Comparison of ENCODE assay signal across 28 cellular contexts in the genomic region with DNA sequence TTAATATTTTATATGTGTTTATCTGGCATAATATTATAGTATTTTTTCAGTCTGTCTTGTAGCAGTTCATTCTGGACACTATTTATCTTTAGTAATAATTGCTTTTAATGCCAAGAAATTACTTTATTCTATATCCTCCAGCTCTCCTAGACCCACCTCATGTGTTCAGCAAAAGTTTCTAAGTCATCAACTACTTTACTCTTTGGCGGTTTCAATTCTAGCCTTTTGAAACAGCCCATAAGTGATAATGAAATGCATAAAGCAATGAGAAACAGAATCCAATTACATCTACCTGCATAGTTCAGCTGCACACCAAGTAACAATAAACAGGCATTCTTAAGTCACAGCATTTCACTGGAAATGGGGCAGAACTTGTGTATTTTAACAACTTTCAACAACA.
"Had no signal": no experiment of that assay in that cellular context is flagged by ENCODE, and none has a peak within 500 bp of the region (broad histone marks: within the 10 kb centered on the region; RNA-seq: fewer than 3 reads in every experiment).

No MANE protein-coding gene starts in this region.

- H3K27ac ChIP-seq: stomach, suprapubic skin, testis, thoracic aorta, thyroid gland, tibial artery, tibial nerve, transverse colon, upper lobe of left lung, upper lobe of right lung, uterus, vagina had no signal

- ATAC-seq: stimulated activated effector memory CD8-positive, alpha-beta T cell treated with anti-CD3 and anti-CD28 coated beads, Interleukin-12 subunit alpha, Interleukin-12 subunit beta, amount 100 ng/mL, for 72 hours; stimulated activated memory B cell treated with anti-CD40 and anti-IgM and Interleukin-4, amounts not matched to agents 10 μg/mL and 1 μg/mL and 100 μg/mL, for 72 hours; stimulated activated naive B cell treated with anti-CD40 and anti-IgM and Interleukin-4, amounts not matched to agents 10 μg/mL and 1 μg/mL and 100 μg/mL, for 72 hours; stimulated activated naive CD8-positive, alpha-beta T cell treated with anti-CD3 and anti-CD28 coated beads, Interleukin-15, amount 100 ng/mL, for 72 hours; stimulated activated naive CD8-positive, alpha-beta T cell treated with anti-CD3 and anti-CD28 coated beads, Interleukin-15, Interleukin-2, amounts not matched to agents 100 U/mL and 50 U/mL, for 24 hours; upper lobe of right lung had no signal

- H3K4me1 ChIP-seq: suprapubic skin, testis, thyroid gland, tibial artery, transverse colon, upper lobe of left lung, upper lobe of right lung, uterus, vagina had no signal

- H3K36me3 Mint-ChIP-seq: stimulated activated effector memory CD8-positive, alpha-beta T cell treated with anti-CD3 and anti-CD28 coated beads, Interleukin-12 subunit alpha, Interleukin-12 subunit beta, amount 100 ng/mL, for 72 hours; stimulated activated memory B cell treated with anti-CD40 and anti-IgM and Interleukin-4, amounts not matched to agents 10 μg/mL and 1 μg/mL and 100 μg/mL, for 72 hours; stimulated activated naive B cell treated with anti-CD40 and anti-IgM and Interleukin-4, amounts not matched to agents 10 μg/mL and 1 μg/mL and 100 μg/mL, for 72 hours; type B pancreatic cell had no signal

- H3K27me3 ChIP-seq: stomach, suprapubic skin, testis, thyroid gland, tibial artery, tibial nerve, upper lobe of left lung, upper lobe of right lung, vagina had no signal

- H3K4me3 ChIP-seq: stomach, suprapubic skin, testis, thoracic aorta, thyroid gland, tibial artery, tibial nerve, transverse colon, upper lobe of left lung, upper lobe of right lung, uterus, vagina had no signal

- H3K4me3 Mint-ChIP-seq: stimulated activated effector memory CD8-positive, alpha-beta T cell treated with anti-CD3 and anti-CD28 coated beads, Interleukin-12 subunit alpha, Interleukin-12 subunit beta, amount 100 ng/mL, for 72 hours; stimulated activated memory B cell treated with anti-CD40 and anti-IgM and Interleukin-4, amounts not matched to agents 10 μg/mL and 1 μg/mL and 100 μg/mL, for 72 hours; stimulated activated naive B cell treated with anti-CD40 and anti-IgM and Interleukin-4, amounts not matched to agents 10 μg/mL and 1 μg/mL and 100 μg/mL, for 72 hours; stimulated activated naive CD8-positive, alpha-beta T cell treated with anti-CD3 and anti-CD28 coated beads, Interleukin-15, amount 100 ng/mL, for 72 hours; stimulated activated naive CD8-positive, alpha-beta T cell treated with anti-CD3 and anti-CD28 coated beads, Interleukin-15, Interleukin-2, amounts not matched to agents 100 ng/mL and 50 ng/mL, for 24 hours; type B pancreatic cell had no signal

- H3K9me3 ChIP-seq: stomach, suprapubic skin, testis, thoracic aorta, thyroid gland, tibial artery, tibial nerve, transverse colon, upper lobe of left lung, upper lobe of right lung, uterus, vagina had no signal

- H3K4me1 Mint-ChIP-seq: stimulated activated effector memory CD8-positive, alpha-beta T cell treated with anti-CD3 and anti-CD28 coated beads, Interleukin-12 subunit alpha, Interleukin-12 subunit beta, amount 100 ng/mL, for 72 hours; stimulated activated memory B cell treated with anti-CD40 and anti-IgM and Interleukin-4, amounts not matched to agents 10 μg/mL and 1 μg/mL and 100 μg/mL, for 72 hours; stimulated activated naive B cell treated with anti-CD40 and anti-IgM and Interleukin-4, amounts not matched to agents 10 μg/mL and 1 μg/mL and 100 μg/mL, for 72 hours; stimulated activated naive CD8-positive, alpha-beta T cell treated with anti-CD3 and anti-CD28 coated beads, Interleukin-15, amount 100 ng/mL, for 72 hours had no signal

- H3K9me3 Mint-ChIP-seq: stimulated activated naive B cell treated with anti-CD40 and anti-IgM and Interleukin-4, amounts not matched to agents 10 μg/mL and 1 μg/mL and 100 μg/mL, for 72 hours; stimulated activated naive CD8-positive, alpha-beta T cell treated with anti-CD3 and anti-CD28 coated beads, Interleukin-15, amount 100 ng/mL, for 72 hours; stimulated activated naive CD8-positive, alpha-beta T cell treated with anti-CD3 and anti-CD28 coated beads, Interleukin-15, Interleukin-2, amounts not matched to agents 100 ng/mL and 50 ng/mL, for 24 hours; type B pancreatic cell had no signal

- H3K27me3 Mint-ChIP-seq: stimulated activated memory B cell treated with anti-CD40 and anti-IgM and Interleukin-4, amounts not matched to agents 10 μg/mL and 1 μg/mL and 100 μg/mL, for 72 hours; stimulated activated naive CD8-positive, alpha-beta T cell treated with anti-CD3 and anti-CD28 coated beads, Interleukin-15, amount 100 ng/mL, for 72 hours had no signal

- DNase-seq: stimulated activated CD4-positive, alpha-beta T cell treated with anti-CD3 and anti-CD28 coated beads, Interleukin-2, amount 100 ng/mL, for 48 hours; stimulated activated CD4-positive, alpha-beta T cell treated with anti-CD3 and anti-CD28 coated beads, Interleukin-4, amount 100 ng/mL, for 1 hour; stimulated activated CD4-positive, alpha-beta T cell treated with anti-CD3 and anti-CD28 coated beads, Interleukin-4, amount 100 ng/mL, for 24 hours; stimulated activated CD4-positive, alpha-beta T cell treated with anti-CD3 and anti-CD28 coated beads, Interleukin-4, amount 100 ng/mL, for 4 hours; stimulated activated CD8-positive, alpha-beta memory T cell treated with anti-CD3 and anti-CD28 coated beads, Interleukin-4, amount 100 ng/mL, for 48 hours; stimulated activated naive B cell treated with anti-CD40 and anti-IgM and Interleukin-4, amounts not matched to agents 10 μg/mL and 1 μg/mL and 100 μg/mL, for 72 hours; stimulated activated naive CD4-positive, alpha-beta T cell; stimulated activated naive CD4-positive, alpha-beta T cell treated with Interleukin-2 at 50 U/mL for 16 hours; stimulated activated naive CD8-positive, alpha-beta T cell treated with anti-CD3 and anti-CD28 coated beads, Interleukin-15, amount 100 ng/mL, for 72 hours; stimulated activated naive CD8-positive, alpha-beta T cell treated with anti-CD3 and anti-CD28 coated beads, Interleukin-15, Interleukin-2, amounts not matched to agents 100 U/mL and 50 U/mL, for 24 hours; stomach; substantia nigra; testis; thyroid gland; tibial artery; transverse colon; trophoblast cell; upper lobe of left lung; upper lobe of right lung; uterus had no signal

- H3K27ac Mint-ChIP-seq: stimulated activated effector memory CD8-positive, alpha-beta T cell treated with anti-CD3 and anti-CD28 coated beads, Interleukin-12 subunit alpha, Interleukin-12 subunit beta, amount 100 ng/mL, for 72 hours; stimulated activated memory B cell treated with anti-CD40 and anti-IgM and Interleukin-4, amounts not matched to agents 10 μg/mL and 1 μg/mL and 100 μg/mL, for 72 hours; stimulated activated naive B cell treated with anti-CD40 and anti-IgM and Interleukin-4, amounts not matched to agents 10 μg/mL and 1 μg/mL and 100 μg/mL, for 72 hours; stimulated activated naive CD8-positive, alpha-beta T cell treated with anti-CD3 and anti-CD28 coated beads, Interleukin-15, amount 100 ng/mL, for 72 hours; stimulated activated naive CD8-positive, alpha-beta T cell treated with anti-CD3 and anti-CD28 coated beads, Interleukin-15, Interleukin-2, amounts not matched to agents 100 ng/mL and 50 ng/mL, for 24 hours; type B pancreatic cell had no signal

- H3K36me3 ChIP-seq: stomach, suprapubic skin, thoracic aorta, thyroid gland, tibial artery, tibial nerve, transverse colon, upper lobe of left lung, upper lobe of right lung, uterus, vagina had no signal
